In genomic region chr9:127130661-127131538, GRCh38 we compare ENCODE assay signal across 9 cellular contexts. TPM values are rescaled to one million over a fixed set of nuclear protein-coding genes. Genes with fewer than 3 reads are reported as not detected.
A peak's percentile ranks its signal among the peaks of the same experiment; 100 is the strongest.
DNase-seq lines count a peak whose midpoint lies in the region; ATAC-seq, FAIRE-seq and TF ChIP-seq lines count a peak whose summit lies in the region.
"Had no signal": no experiment of that assay in that cellular context is flagged by ENCODE, and none has a peak within 500 bp of the region (broad histone marks: within the 10 kb centered on the region; RNA-seq: fewer than 3 reads in every experiment).

No MANE protein-coding gene starts in this region.

- no peaks in the 10 kb centered on the region for H3K9me3 Mint-ChIP-seq in stimulated activated naive B cell treated with anti-CD40 and anti-IgM and Interleukin-4, amounts not matched to agents 10 μg/mL and 1 μg/mL and 100 μg/mL, for 72 hours

- H3K4me3 ChIP-seq in fibroblast of villous mesenchyme (ENCODE audit: low read depth, low read length) = no peak overlapping the region
- H3K4me3 ChIP-seq in psoas muscle = no peak overlapping the region

- H3K27me3 ChIP-seq in psoas muscle (ENCODE audit: insufficient read depth in 3 of 3, low read length in 2 of 3) = no peaks in the 10 kb centered on the region

- peaks cover 70% of the 10 kb centered on the region for H3K4me1 ChIP-seq in psoas muscle

- no peaks in the 10 kb centered on the region for H3K9me3 ChIP-seq in psoas muscle

- 42 to 61% (median 45%) methylated on average over 10 of the region's 10 CpGs for WGBS in psoas muscle, 3 donors

- DNase-seq in GM03348 (ENCODE audit: low spot score) (peak; percentile 86), SIG-M5 (lab: John Stamatoyannopoulos, UW) (peak; percentile 65), fibroblast of villous mesenchyme (ENCODE audit: low read depth) (peak; percentile 99), psoas muscle (peak; percentile 81 to 90), GM12892 (ENCODE audit: insufficient read length) (no peak), GM10248 (ENCODE audit: extremely low spot score) (no peak)
- DNase-seq in stimulated activated naive B cell treated with anti-CD40 and anti-IgM and Interleukin-4, amounts not matched to agents 10 μg/mL and 1 μg/mL and 100 μg/mL, for 72 hours = no peak
- no peak for DNase-seq in activated CD4-positive, CD25-positive, alpha-beta regulatory T cell (lab: John Stamatoyannopoulos, UW)

- peak overlapping the region; percentile 97 for H3K27ac ChIP-seq in psoas muscle

- TF ChIP-seq POLR2A in GM12892 (IDR thresholded peaks at IDR 0.05; ENCODE audit: low read depth, low read length) = no peak

- no peak overlapping the region for H3K27ac Mint-ChIP-seq in stimulated activated naive B cell treated with anti-CD40 and anti-IgM and Interleukin-4, amounts not matched to agents 10 μg/mL and 1 μg/mL and 100 μg/mL, for 72 hours

- H3K36me3 Mint-ChIP-seq in stimulated activated naive B cell treated with anti-CD40 and anti-IgM and Interleukin-4, amounts not matched to agents 10 μg/mL and 1 μg/mL and 100 μg/mL, for 72 hours = no peaks in the 10 kb centered on the region

- peaks cover 0 to 5% of the 10 kb centered on the region in 2 donors for H3K27me3 Mint-ChIP-seq in stimulated activated naive B cell treated with anti-CD40 and anti-IgM and Interleukin-4, amounts not matched to agents 10 μg/mL and 1 μg/mL and 100 μg/mL, for 72 hours

- TF ChIP-seq CTCF in fibroblast of villous mesenchyme (IDR thresholded peaks at IDR 0.05; ENCODE audit: insufficient read depth, low read depth, low read length) = no peak
- TF ChIP-seq CTCF in psoas muscle (IDR thresholded peaks at IDR 0.05) = no peak
- TF ChIP-seq CTCF in GM10248 (IDR thresholded peaks at IDR 0.05; ENCODE audit: control extremely low read depth, extremely low read depth, low read depth, missing control alignments) = no peak

- POLR2A ChIA-PET in GM10248 (lab: Yijun Ruan, JAX) = no interaction called here

- FAIRE-seq in GM12892 (lab: Jason Lieb, UNC) = no peak

- no peak overlapping the region for H3K4me3 Mint-ChIP-seq in stimulated activated naive B cell treated with anti-CD40 and anti-IgM and Interleukin-4, amounts not matched to agents 10 μg/mL and 1 μg/mL and 100 μg/mL, for 72 hours

- peak; percentile 73 to 84 (median 78) for ATAC-seq in psoas muscle
- no peak for ATAC-seq in stimulated activated naive B cell treated with anti-CD40 and anti-IgM and Interleukin-4, amounts not matched to agents 10 μg/mL and 1 μg/mL and 100 μg/mL, for 72 hours (replicated peaks)

- H3K4me1 Mint-ChIP-seq in stimulated activated naive B cell treated with anti-CD40 and anti-IgM and Interleukin-4, amounts not matched to agents 10 μg/mL and 1 μg/mL and 100 μg/mL, for 72 hours = peaks cover 0 to 2% of the 10 kb centered on the region in 2 donors

- CTCF ChIA-PET in GM10248 (lab: Yijun Ruan, JAX) = interaction anchor here (2.0 to 3.2 kb wide), 2 partner anchors 12 to 190 kb away, joined by 7 to 9 read pairs; no protein-coding TSS in a partner anchor

- H3K36me3 ChIP-seq in psoas muscle (ENCODE audit: insufficient read depth in 1 of 2, low read depth in 1 of 2) = no peaks in the 10 kb centered on the region

- intact Hi-C loops in psoas muscle (cut with DNase I) = no loop called here

RNA-seq across cellular contexts. Expression of gene ANGPTL2, which starts 8.5 kb away (rescaled TPM):
- total RNA-seq in fibroblast of villous mesenchyme (19.9 and 37.4 TPM in 2 replicates), psoas muscle (100 to 1,000 TPM in 1 of 4 donors, 10 to 100 TPM in 3; 12.6 to 208 (median 19.0) TPM)
- 10 to 100 TPM in 2 of 3 donors, 1 to 10 TPM in 1; 8.9 to 22.3 (median 11.2) TPM for polyA plus RNA-seq in psoas muscle
- polyA plus RNA-seq in GM12892 (2012; ENCODE audit: missing spikeins) = 0.11 TPM
- total RNA-seq: activated CD8-positive, alpha-beta memory T cell treated with anti-CD3 and anti-CD28 coated beads for 36 hours had no signal

Comparison
In these comparisons a context has a peak if more than half of its experiments do, and no peak if none do; other contexts are left out.
1. DNase-seq: peak in GM03348 (single experiment), SIG-M5 (single experiment), fibroblast of villous mesenchyme (single experiment) and psoas muscle (2 of 2); none in stimulated activated naive B cell treated with anti-CD40 and anti-IgM and Interleukin-4, amounts not matched to agents 10 μg/mL and 1 μg/mL and 100 μg/mL, for 72 hours (single experiment), GM12892 (single experiment), GM10248 (single experiment) and activated CD4-positive, CD25-positive, alpha-beta regulatory T cell (0 of 4).
2. ATAC-seq: peak in psoas muscle (4 of 4); none in stimulated activated naive B cell treated with anti-CD40 and anti-IgM and Interleukin-4, amounts not matched to agents 10 μg/mL and 1 μg/mL and 100 μg/mL, for 72 hours (0 of 2).